ENCODE assay signal across 5 cellular contexts in genomic region chr6:125693480-125693879, GRCh38. TPM values are rescaled to one million over a fixed set of nuclear protein-coding genes. Genes with fewer than 3 reads are reported as not detected.
"Had no signal": no experiment of that assay in that cellular context is flagged by ENCODE, and none has a peak within 500 bp of the region (broad histone marks: within the 10 kb centered on the region; RNA-seq: fewer than 3 reads in every experiment).

No MANE protein-coding gene starts in this region.

- H3K4me3 ChIP-seq: GM23248 had no signal

- H3K27ac ChIP-seq: GM23248 had no signal

- H3K27ac Mint-ChIP-seq: H9, IgD-negative memory B cell had no signal

- H3K9ac ChIP-seq: GM23248 had no signal

- H3K4me3 Mint-ChIP-seq: H9 had no signal

- H3K4me1 Mint-ChIP-seq: IgD-negative memory B cell had no signal

- DNase-seq: GM23248, H9, HCEC 1CT, KBM-7 had no signal

RNA-seq across cellular contexts. Expression of gene HEY2, which starts 56.0 kb away (rescaled TPM):
- total RNA-seq: GM23248 had no signal
- polyA plus RNA-seq: GM23248 had no signal
